1 cellular context compared by ENCODE assay signal in the genomic region with DNA sequence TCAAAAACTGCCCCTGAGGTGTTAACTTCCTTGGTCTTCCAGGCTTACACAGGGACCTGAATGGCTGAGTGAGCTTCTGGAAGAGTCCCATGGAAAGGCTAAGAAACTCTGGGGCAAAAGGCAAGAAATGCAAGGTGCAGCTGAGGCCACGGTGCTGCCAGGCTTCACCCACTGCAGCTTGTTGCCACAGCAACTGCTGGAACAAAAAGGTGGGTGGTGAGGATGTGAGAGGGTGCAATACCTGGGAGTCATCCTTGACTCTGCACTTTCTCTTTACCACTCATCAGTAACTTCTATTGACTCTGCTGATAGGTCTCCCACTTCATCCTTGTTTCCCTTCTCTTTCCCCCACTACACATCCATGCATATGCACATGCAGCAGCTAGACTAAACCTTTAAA.
TF ChIP-seq lines count a peak whose summit lies in the region.

No MANE protein-coding gene starts in this region.

TF ChIP-seq in IMR-90, 13 proteins besides CTCF, POLR2A, EP300 and RAD21:
- TF ChIP-seq FOS (IDR thresholded peaks at IDR 0.05; ENCODE audit: low read depth, low read length) (no peak), CHD1 (IDR thresholded peaks at IDR 0.05; ENCODE audit: low read depth, low read length) (no peak), ELK1 (IDR thresholded peaks at IDR 0.05; ENCODE audit: borderline replicate concordance, low read depth, low read length) (no peak), MAZ (IDR thresholded peaks at IDR 0.05; ENCODE audit: borderline replicate concordance, low read depth, low read length) (no peak), SMC3 (IDR thresholded peaks at IDR 0.05; ENCODE audit: low read depth, low read length) (no peak), BHLHE40 (IDR thresholded peaks at IDR 0.05; ENCODE audit: low read depth, low read length) (no peak), CEBPB (IDR thresholded peaks at IDR 0.05; ENCODE audit: low read depth, low read length) (no peak), MAFK (IDR thresholded peaks at IDR 0.05; ENCODE audit: low read depth, low read length) (no peak), MXI1 (IDR thresholded peaks at IDR 0.05; ENCODE audit: borderline replicate concordance, low read depth, low read length) (no peak), USF2 (IDR thresholded peaks at IDR 0.05; ENCODE audit: low read depth, low read length) (no peak), RFX5 (IDR thresholded peaks at IDR 0.05; ENCODE audit: low read depth, low read length) (no peak), RCOR1 (IDR thresholded peaks at IDR 0.05; ENCODE audit: insufficient replicate concordance, low read length) (no peak), NFE2L2 (IDR thresholded peaks at IDR 0.05; ENCODE audit: low read depth, low read length) (no peak)
